Comparison of ENCODE assay signal across 9 cellular contexts in genomic region chr1:160993544-160993943, GRCh38. TPM values are rescaled to one million over a fixed set of nuclear protein-coding genes. Genes with fewer than 3 reads are reported as not detected.
A peak's percentile ranks its signal among the peaks of the same experiment; 100 is the strongest.
DNase-seq lines count a peak whose midpoint lies in the region; ATAC-seq, FAIRE-seq and TF ChIP-seq lines count a peak whose summit lies in the region.
"Had no signal": no experiment of that assay in that cellular context is flagged by ENCODE, and none has a peak within 500 bp of the region (broad histone marks: within the 10 kb centered on the region; RNA-seq: fewer than 3 reads in every experiment).

No MANE protein-coding gene starts in this region.

- no peak for FAIRE-seq in H54 (lab: Jason Lieb, UNC)

- H3K36me3 ChIP-seq in smooth muscle cell (ENCODE audit: low read depth) = no peaks in the 10 kb centered on the region
- H3K36me3 ChIP-seq: prostate gland had no signal

- H3K4me1 ChIP-seq in smooth muscle cell (ENCODE audit: low read depth) = peaks cover 5% of the 10 kb centered on the region
- H3K4me1 ChIP-seq: prostate gland had no signal

- peak; percentile 6 for DNase-seq in NCI-H345 (lab: John Stamatoyannopoulos, UW)
- DNase-seq in NCI-H345 treated with DMSO at 0.1 percent for 48 hours (lab: John Stamatoyannopoulos, UW; ENCODE audit: unreplicated experiment) = no peak
- DNase-seq in NCI-H748 (lab: John Stamatoyannopoulos, UW; ENCODE audit: unreplicated experiment) = peak; percentile 29
- DNase-seq in epithelial cell of proximal tubule (ENCODE audit: low read depth) = no peak
- DNase-seq in smooth muscle cell (lab: John Stamatoyannopoulos, UW; ENCODE audit: unreplicated experiment) = no peak
- no peak for DNase-seq in H54 (ENCODE audit: insufficient read length, low spot score)
- DNase-seq in central memory CD4-positive, alpha-beta T cell = no peak

- H3K9ac ChIP-seq in smooth muscle cell (ENCODE audit: low read depth) = no peak overlapping the region

- H4K20me1 ChIP-seq in smooth muscle cell (ENCODE audit: low read depth) = no peaks in the 10 kb centered on the region

- TF ChIP-seq POLR2A in H54 (IDR thresholded peaks at IDR 0.05; ENCODE audit: low read depth, low read length) = no peak

- H3F3A ChIP-seq in smooth muscle cell (ENCODE audit: low read depth) = peaks cover 22% of the 10 kb centered on the region

- peak overlapping the region; percentile 9 for H3K4me2 ChIP-seq in smooth muscle cell

- H3K4me3 ChIP-seq in epithelial cell of proximal tubule (ENCODE audit: low read depth, low read length) (no peak overlapping the region), smooth muscle cell (no peak overlapping the region)
- H3K4me3 ChIP-seq: prostate gland had no signal

- H2AFZ ChIP-seq in smooth muscle cell (ENCODE audit: low read depth) = no peak overlapping the region

- peak overlapping the region; percentile 86 for H3K27ac ChIP-seq in smooth muscle cell (ENCODE audit: low read depth)
- H3K27ac ChIP-seq: prostate gland had no signal

- no peak for ATAC-seq in HG02973 (IDR thresholded peaks at IDR 0.05; ENCODE audit: unreplicated experiment)

- H3K79me2 ChIP-seq in smooth muscle cell (ENCODE audit: low read depth) = no peaks in the 10 kb centered on the region

- WGBS in smooth muscle cell (ENCODE audit: low lambda C conversion rate) = 15% methylated on average over 3 of the region's 3 CpGs

- H3K9me3 ChIP-seq in smooth muscle cell (replicated peaks; ENCODE audit: low read depth) = no peaks in the 10 kb centered on the region
- H3K9me3 ChIP-seq: prostate gland had no signal

- no peaks in the 10 kb centered on the region for H3K27me3 ChIP-seq in smooth muscle cell (ENCODE audit: low read depth)

- TF ChIP-seq CTCF in epithelial cell of proximal tubule (conservative IDR thresholded peaks at IDR 0.05; ENCODE audit: low read depth, low read length) (peak; percentile 42), smooth muscle cell (IDR thresholded peaks at IDR 0.05; ENCODE audit: borderline replicate concordance, insufficient read depth, poor library complexity, severe bottlenecking) (peak; percentile 36)

RNA-seq across cellular contexts. Expression of gene F11R, which starts 27.4 kb away (rescaled TPM):
- total RNA-seq in epithelial cell of proximal tubule (42.2 and 57.8 TPM in 2 replicates), smooth muscle cell (57.8 and 62.5 TPM in 2 replicates)
- 26.4 and 35.6 TPM in 2 replicates for polyA plus RNA-seq in smooth muscle cell

RNA-seq across cellular contexts. Expression of gene ITLN2, which starts 38.9 kb away (rescaled TPM):
- total RNA-seq in epithelial cell of proximal tubule (not detected in 2 replicates), smooth muscle cell (not detected in 2 replicates)
- not detected in 2 replicates for polyA plus RNA-seq in smooth muscle cell

RNA-seq across cellular contexts. Expression of gene TSTD1, which starts 45.2 kb away (rescaled TPM):
- total RNA-seq in epithelial cell of proximal tubule (52.0 and 148 TPM in 2 replicates), smooth muscle cell (11.5 and 48.0 TPM in 2 replicates)
- 26.0 and 63.2 TPM in 2 replicates for polyA plus RNA-seq in smooth muscle cell

RNA-seq across cellular contexts. Expression of gene USF1, which starts 52.2 kb away (rescaled TPM):
- total RNA-seq in epithelial cell of proximal tubule (37.9 and 53.7 TPM in 2 replicates), smooth muscle cell (47.0 and 51.7 TPM in 2 replicates)
- polyA plus RNA-seq in smooth muscle cell = 18.2 and 20.0 TPM in 2 replicates

Comparison
In these comparisons a context has a peak if more than half of its experiments do, and no peak if none do; other contexts are left out.
1. DNase-seq: peak in NCI-H345 (single experiment) and NCI-H748 (single experiment); none in NCI-H345 treated with DMSO at 0.1 percent for 48 hours (single experiment), epithelial cell of proximal tubule (single experiment), smooth muscle cell (single experiment), H54 (single experiment) and central memory CD4-positive, alpha-beta T cell (single experiment).